In genomic region chr6:122555561-122555960, GRCh38 we compare ENCODE assay signal across 26 cellular contexts.
"Had no signal": no experiment of that assay in that cellular context is flagged by ENCODE, and none has a peak within 500 bp of the region (broad histone marks: within the 10 kb centered on the region; RNA-seq: fewer than 3 reads in every experiment).

No MANE protein-coding gene starts in this region.

- H3K4me3 ChIP-seq: colonic mucosa, esophagus squamous epithelium, gastrocnemius medialis, heart right ventricle, left lung, lower lobe of right lung, mucosa of descending colon had no signal

- ATAC-seq: effector memory CD8-positive, alpha-beta T cell; esophagus mucosa; gastrocnemius medialis; heart right ventricle; left cardiac atrium; left lung; left ventricle myocardium superior; lower lobe of right lung; mucosa of descending colon had no signal

- H3K27me3 ChIP-seq: colonic mucosa, esophagus squamous epithelium, gastrocnemius medialis, heart right ventricle, left lung had no signal

- H3K9me3 ChIP-seq: colonic mucosa, esophagus squamous epithelium, gastrocnemius medialis, left lung, lower lobe of right lung, mucosa of descending colon had no signal

- FAIRE-seq: endometrium, islet of Langerhans, keratinocyte had no signal

- DNase-seq: colonic mucosa; cortex of kidney; effector CD8-positive, alpha-beta T cell; effector memory CD8-positive, alpha-beta T cell; endodermal cell; erythroblast; esophagus squamous epithelium; foreskin fibroblast; foreskin melanocyte; gastrocnemius medialis; glutamatergic neuron; head of caudate nucleus; heart right ventricle; hippocampal formation; left cardiac atrium; left lung; left ventricle myocardium superior; lower lobe of right lung; mesenchymal stem cell; mucosa of descending colon; naive B cell had no signal

- H3K36me3 ChIP-seq: colonic mucosa, esophagus squamous epithelium, gastrocnemius medialis, heart right ventricle, left lung, lower lobe of right lung had no signal

- H3K27ac ChIP-seq: colonic mucosa, epithelial cell of prostate, esophagus squamous epithelium, gastrocnemius medialis, heart right ventricle, left lung, lower lobe of right lung had no signal

- H3K4me1 ChIP-seq: colonic mucosa, gastrocnemius medialis, heart right ventricle, left lung, lower lobe of right lung had no signal
